Comparison of ENCODE assay signal across 8 cellular contexts in the genomic region with DNA sequence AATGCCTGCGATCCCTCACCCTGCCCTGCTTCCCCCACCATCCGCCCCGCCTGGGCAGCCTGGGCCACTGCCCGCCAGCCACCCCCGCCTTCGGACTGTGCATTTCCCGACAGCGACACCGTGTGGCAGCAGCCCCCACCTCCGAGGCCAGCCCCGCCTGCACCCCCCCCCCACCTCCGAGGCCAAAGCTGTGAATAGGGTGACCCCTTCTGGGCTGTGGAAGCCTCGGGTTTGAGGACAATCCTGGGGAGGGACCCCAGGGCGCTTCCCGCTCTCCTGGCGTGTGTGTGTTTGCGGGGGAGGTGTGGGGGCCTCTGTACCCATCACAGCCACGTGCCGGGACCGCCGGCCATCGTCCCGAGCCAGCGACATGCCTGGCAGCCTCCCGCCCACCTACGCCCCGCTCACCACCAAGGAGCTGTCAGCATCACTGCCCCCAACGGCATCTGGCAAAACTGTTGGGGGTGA. TPM values are rescaled to one million over a fixed set of nuclear protein-coding genes. Genes with fewer than 3 reads are reported as not detected.
DNase-seq lines count a peak whose midpoint lies in the region; ATAC-seq and TF ChIP-seq lines count a peak whose summit lies in the region.

No MANE protein-coding gene starts in this region.

- no peaks in the 10 kb centered on the region for H3K27me3 Mint-ChIP-seq in activated T-helper 17 cell treated with anti-CD3 and anti-CD28 coated beads, Interleukin-2, amount 50 U/mL, for 72 hours
- H3K27me3 Mint-ChIP-seq in stimulated activated naive B cell treated with anti-CD40 and anti-IgM and Interleukin-4, amounts not matched to agents 10 μg/mL and 1 μg/mL and 100 μg/mL, for 72 hours, result no peaks in the 10 kb centered on the region

- no peak overlapping the region for H3K27ac Mint-ChIP-seq in activated T-helper 17 cell treated with anti-CD3 and anti-CD28 coated beads, Interleukin-2, amount 50 U/mL, for 72 hours
- peak overlapping the region; percentile 47 for H3K27ac Mint-ChIP-seq in stimulated activated naive B cell treated with anti-CD40 and anti-IgM and Interleukin-4, amounts not matched to agents 10 μg/mL and 1 μg/mL and 100 μg/mL, for 72 hours

- ATAC-seq in activated T-helper 17 cell treated with anti-CD3 and anti-CD28 coated beads, Interleukin-2, amount 50 U/mL, for 72 hours (replicated peaks), result peak; percentile 94
- peak; percentile 92 to 94 for ATAC-seq in stimulated activated naive B cell treated with anti-CD40 and anti-IgM and Interleukin-4, amounts not matched to agents 10 μg/mL and 1 μg/mL and 100 μg/mL, for 72 hours (replicated peaks)
- ATAC-seq in GM18519 (IDR thresholded peaks at IDR 0.05; ENCODE audit: low FRiP score, unreplicated experiment), result no peak

- no peak overlapping the region for H3K4me2 ChIP-seq in neural cell (ENCODE audit: low read length)

- no peak overlapping the region for H3K27ac ChIP-seq in HL-60 (replicated peaks)
- no peak overlapping the region for H3K27ac ChIP-seq in neural cell (ENCODE audit: low read length)

- no peaks in the 10 kb centered on the region for H3K4me1 Mint-ChIP-seq in activated T-helper 17 cell treated with anti-CD3 and anti-CD28 coated beads, Interleukin-2, amount 50 U/mL, for 72 hours
- H3K4me1 Mint-ChIP-seq in stimulated activated naive B cell treated with anti-CD40 and anti-IgM and Interleukin-4, amounts not matched to agents 10 μg/mL and 1 μg/mL and 100 μg/mL, for 72 hours, result peaks cover 8 to 18% of the 10 kb centered on the region in 2 donors

- TF ChIP-seq CTCF in HL-60 (IDR thresholded peaks at IDR 0.05; ENCODE audit: insufficient read depth, low read length) (peak; percentile 55), neural cell (IDR thresholded peaks at IDR 0.05; ENCODE audit: poor library complexity, severe bottlenecking) (peak; percentile 68)

- no peak overlapping the region for H3K4me3 ChIP-seq in HL-60 (replicated peaks; ENCODE audit: insufficient read depth, low read length)
- H3K4me3 ChIP-seq in neural cell (ENCODE audit: low read length), result no peak overlapping the region

- no peaks in the 10 kb centered on the region for H3K79me2 ChIP-seq in neural cell (replicated peaks; ENCODE audit: insufficient read depth, low read length)

- no peaks in the 10 kb centered on the region for H3F3A ChIP-seq in neural cell (ENCODE audit: insufficient read depth, low read length, poor library complexity, severe bottlenecking)

- H3K9me3 ChIP-seq in neural cell (ENCODE audit: low read length), result no peaks in the 10 kb centered on the region

- H3K9ac ChIP-seq in neural cell (ENCODE audit: low read length), result no peak overlapping the region

- no peaks in the 10 kb centered on the region for H3K9me3 Mint-ChIP-seq in activated T-helper 17 cell treated with anti-CD3 and anti-CD28 coated beads, Interleukin-2, amount 50 U/mL, for 72 hours
- no peaks in the 10 kb centered on the region for H3K9me3 Mint-ChIP-seq in stimulated activated naive B cell treated with anti-CD40 and anti-IgM and Interleukin-4, amounts not matched to agents 10 μg/mL and 1 μg/mL and 100 μg/mL, for 72 hours

- no peaks in the 10 kb centered on the region for H3K36me3 ChIP-seq in neural cell (ENCODE audit: insufficient read depth, low read length)

- peak; percentile 86 for DNase-seq in EL
- peak; percentile 63 to 84 for DNase-seq in HL-60 (ENCODE audit: low read depth in 1 of 2, low spot score in 1 of 2)
- DNase-seq in RPMI7951 (ENCODE audit: low read depth), result peak; percentile 75
- DNase-seq in fibroblast of peridontal ligament (ENCODE audit: extremely low read depth), result peak; percentile 67
- DNase-seq in stimulated activated naive B cell treated with anti-CD40 and anti-IgM and Interleukin-4, amounts not matched to agents 10 μg/mL and 1 μg/mL and 100 μg/mL, for 72 hours, result peak; percentile 72

- no peaks in the 10 kb centered on the region for H3K36me3 Mint-ChIP-seq in activated T-helper 17 cell treated with anti-CD3 and anti-CD28 coated beads, Interleukin-2, amount 50 U/mL, for 72 hours (ENCODE audit: low read depth)
- H3K36me3 Mint-ChIP-seq in stimulated activated naive B cell treated with anti-CD40 and anti-IgM and Interleukin-4, amounts not matched to agents 10 μg/mL and 1 μg/mL and 100 μg/mL, for 72 hours, result peaks cover 4 to 7% of the 10 kb centered on the region in 2 donors

- TF ChIP-seq EP300 in neural cell (conservative IDR thresholded peaks at IDR 0.05; ENCODE audit: poor library complexity, severe bottlenecking), result no peak

- H3K27me3 ChIP-seq in HL-60 (ENCODE audit: insufficient read depth, poor library complexity, severe bottlenecking), result no peaks in the 10 kb centered on the region
- H3K27me3 ChIP-seq in neural cell (ENCODE audit: insufficient read depth, low read depth, low read length), result no peaks in the 10 kb centered on the region

- H3K4me3 Mint-ChIP-seq in activated T-helper 17 cell treated with anti-CD3 and anti-CD28 coated beads, Interleukin-2, amount 50 U/mL, for 72 hours, result no peak overlapping the region
- H3K4me3 Mint-ChIP-seq in stimulated activated naive B cell treated with anti-CD40 and anti-IgM and Interleukin-4, amounts not matched to agents 10 μg/mL and 1 μg/mL and 100 μg/mL, for 72 hours, result peak overlapping the region in 1 of 2 donors; percentile 29

- TF ChIP-seq RAD21 in neural cell (conservative IDR thresholded peaks at IDR 0.05), result peak; percentile 70

- no peaks in the 10 kb centered on the region for H4K20me1 ChIP-seq in neural cell (ENCODE audit: insufficient read depth)

- no peak overlapping the region for H2AFZ ChIP-seq in neural cell (ENCODE audit: low read depth, low read length)

- H3K9me2 ChIP-seq in neural cell (ENCODE audit: insufficient read depth, low read length), result no peaks in the 10 kb centered on the region

TF ChIP-seq in neural cell, 6 proteins besides CTCF, POLR2A, EP300 and RAD21:
- TF ChIP-seq SMC3 (conservative IDR thresholded peaks at IDR 0.05; ENCODE audit: poor library complexity) (peak; percentile 70), POLR2AphosphoS5 (IDR thresholded peaks at IDR 0.05) (no peak)

RNA-seq across cellular contexts. Expression of gene PPARA, which starts 33.8 kb away (rescaled TPM):
- total RNA-seq in RPMI7951 (2014; rRNA removed; shearing (Covaris generic)), result 8.7 and 16.7 TPM in 2 replicates
- 10 to 100 TPM; 15.4 to 18.7 TPM for total RNA-seq in activated T-helper 17 cell treated with anti-CD3 and anti-CD28 coated beads, Interleukin-2, amount 50 U/mL, for 72 hours
- 0.28 and 0.43 TPM in 2 replicates for polyA plus RNA-seq in neural cell
- 1.7 TPM in 2 replicates for polyA minus RNA-seq in neural cell
